Comparison of ENCODE assay signal across 13 cellular contexts in genomic region chr9:123046796-123047195, GRCh38. TPM values are rescaled to one million over a fixed set of nuclear protein-coding genes. Genes with fewer than 3 reads are reported as not detected.
"Had no signal": no experiment of that assay in that cellular context is flagged by ENCODE, and none has a peak within 500 bp of the region (broad histone marks: within the 10 kb centered on the region; RNA-seq: fewer than 3 reads in every experiment).

No MANE protein-coding gene starts in this region.

- H3K27ac ChIP-seq: WERI-Rb-1 had no signal

- H3K4me1 Mint-ChIP-seq: activated naive CD8-positive, alpha-beta T cell treated with anti-CD3 and anti-CD28 coated beads, Interleukin-2, amount 10 ng/mL, durations not matched to agents 7 days and 5 days had no signal

- H3K27me3 Mint-ChIP-seq: activated naive CD8-positive, alpha-beta T cell treated with anti-CD3 and anti-CD28 coated beads, Interleukin-2, amount 10 ng/mL, durations not matched to agents 7 days and 5 days; stimulated activated naive CD8-positive, alpha-beta T cell treated with anti-CD3 and anti-CD28 coated beads, Interleukin-15, Interleukin-2, amounts not matched to agents 100 ng/mL and 50 ng/mL, for 24 hours had no signal

- H3K4me3 Mint-ChIP-seq: activated CD8-positive, alpha-beta T cell treated with anti-CD3 and anti-CD28 coated beads, Interleukin-2, amount 10 ng/mL, durations not matched to agents 7 days and 5 days; activated naive CD8-positive, alpha-beta T cell treated with anti-CD3 and anti-CD28 coated beads, Interleukin-2, amount 10 ng/mL, durations not matched to agents 7 days and 5 days; nephron; stimulated activated naive CD8-positive, alpha-beta T cell treated with anti-CD3 and anti-CD28 coated beads, Interleukin-15, Interleukin-2, amounts not matched to agents 100 ng/mL and 50 ng/mL, for 24 hours had no signal

- ATAC-seq: activated CD8-positive, alpha-beta T cell treated with anti-CD3 and anti-CD28 coated beads, Interleukin-2, amount 10 ng/mL, durations not matched to agents 7 days and 5 days had no signal

- DNase-seq: activated CD4-positive, alpha-beta T cell treated with anti-CD3 and anti-CD28 coated beads for 48 hours; activated CD8-positive, alpha-beta memory T cell treated with anti-CD3 and anti-CD28 coated beads, Interleukin-2, amount 50 U/mL, for 48 hours; activated CD8-positive, alpha-beta T cell treated with anti-CD3 and anti-CD28 coated beads, Interleukin-2, amount 10 ng/mL, durations not matched to agents 7 days and 5 days; activated naive CD8-positive, alpha-beta T cell treated with anti-CD3 and anti-CD28 coated beads, Interleukin-2, amount 10 ng/mL, durations not matched to agents 7 days and 5 days; anterior cingulate cortex; left colon; mesenchymal stem cell; SK-N-SH; stimulated activated CD4-positive, alpha-beta T cell treated with anti-CD3 and anti-CD28 coated beads, Interleukin-4, amount 100 ng/mL, for 1 hour; T-helper 1 cell had no signal

- H3K9me3 ChIP-seq: SK-N-SH had no signal

- H3K27ac Mint-ChIP-seq: activated CD8-positive, alpha-beta T cell treated with anti-CD3 and anti-CD28 coated beads, Interleukin-2, amount 10 ng/mL, durations not matched to agents 7 days and 5 days; activated naive CD8-positive, alpha-beta T cell treated with anti-CD3 and anti-CD28 coated beads, Interleukin-2, amount 10 ng/mL, durations not matched to agents 7 days and 5 days; stimulated activated naive CD8-positive, alpha-beta T cell treated with anti-CD3 and anti-CD28 coated beads, Interleukin-15, Interleukin-2, amounts not matched to agents 100 ng/mL and 50 ng/mL, for 24 hours had no signal

RNA-seq across cellular contexts. Expression of gene GPR21, which starts 13.3 kb away (rescaled TPM):
- polyA plus RNA-seq: SK-N-SH had no signal
